Comparison of ENCODE assay signal across 26 cellular contexts in the genomic region with DNA sequence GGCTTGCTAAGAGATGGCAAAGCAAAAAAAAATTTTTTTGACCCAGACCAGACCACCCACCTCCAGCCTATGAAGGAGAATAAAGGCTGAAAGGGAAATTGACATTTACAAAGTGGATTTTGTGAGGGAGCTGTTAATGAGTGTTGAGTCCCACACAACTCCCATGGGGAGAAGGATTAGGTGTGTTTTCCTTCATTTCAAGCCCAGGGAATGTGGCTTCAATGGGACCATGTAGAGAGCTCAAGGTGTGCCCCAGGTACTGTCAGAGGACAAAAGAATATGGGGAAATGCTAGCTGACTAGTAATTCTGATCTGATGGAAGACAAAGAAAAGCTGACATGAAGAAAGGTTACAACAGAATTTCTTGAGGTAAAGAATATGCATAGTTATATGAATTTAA. TPM values are rescaled to one million over a fixed set of nuclear protein-coding genes. Genes with fewer than 3 reads are reported as not detected.
"Had no signal": no experiment of that assay in that cellular context is flagged by ENCODE, and none has a peak within 500 bp of the region (broad histone marks: within the 10 kb centered on the region; RNA-seq: fewer than 3 reads in every experiment).

No MANE protein-coding gene starts in this region.

- ATAC-seq: activated CD8-positive, alpha-beta memory T cell treated with anti-CD3 and anti-CD28 coated beads, Interleukin-2, amount 10 ng/mL, durations not matched to agents 7 days and 5 days; body of pancreas; T-helper 17 cell had no signal

- H3K4me3 Mint-ChIP-seq: activated B cell treated with CpG ODN at 0.5 μM for 24 hours; activated CD4-positive, alpha-beta T cell treated with anti-CD3 and anti-CD28 coated beads, Interleukin-2, amount 10 ng/mL, durations not matched to agents 24 days and 14 days; activated CD8-positive, alpha-beta memory T cell treated with anti-CD3 and anti-CD28 coated beads, Interleukin-2, amount 10 ng/mL, durations not matched to agents 7 days and 5 days; activated naive CD4-positive, alpha-beta T cell treated with anti-CD3 and anti-CD28 coated beads, Interleukin-2, amount 50 U/mL, for 24 hours; activated T-cell treated with anti-CD3 and anti-CD28 coated beads, Interleukin-2, amount 50 U/mL, for 24 hours; activated T-helper 1 cell treated with anti-CD3 and anti-CD28 coated beads, Interleukin-12 subunit alpha, Interleukin-12 subunit beta, Interleukin-2, Interleukin-4 antibody, amounts not matched to agents 30 ng/mL and 10 ng/mL and 1 ng/mL, durations not matched to agents 14 hours and 24 hours and 36 hours; T-helper 17 cell had no signal

- H3K4me1 Mint-ChIP-seq: activated CD4-positive, alpha-beta T cell treated with anti-CD3 and anti-CD28 coated beads, Interleukin-2, amount 10 ng/mL, durations not matched to agents 24 days and 14 days; activated CD8-positive, alpha-beta memory T cell treated with anti-CD3 and anti-CD28 coated beads, Interleukin-2, amount 10 ng/mL, durations not matched to agents 7 days and 5 days; activated naive CD4-positive, alpha-beta T cell treated with anti-CD3 and anti-CD28 coated beads, Interleukin-2, amount 50 U/mL, for 24 hours; T-helper 17 cell had no signal

- H3K36me3 Mint-ChIP-seq: activated CD8-positive, alpha-beta memory T cell treated with anti-CD3 and anti-CD28 coated beads, Interleukin-2, amount 10 ng/mL, durations not matched to agents 7 days and 5 days; activated naive CD4-positive, alpha-beta T cell treated with anti-CD3 and anti-CD28 coated beads, Interleukin-2, amount 50 U/mL, for 24 hours had no signal

- DNase-seq: activated B cell treated with CpG ODN at 0.5 μM for 24 hours; activated CD4-positive, alpha-beta T cell treated with anti-CD3 and anti-CD28 coated beads for 1 hour; activated CD4-positive, alpha-beta T cell treated with anti-CD3 and anti-CD28 coated beads, Interleukin-2, amount 10 ng/mL, durations not matched to agents 24 days and 14 days; activated CD4-positive, alpha-beta T cell treated with anti-CD3 and anti-CD28 coated beads, Interleukin-2, amount 50 U/mL, for 48 hours; activated CD8-positive, alpha-beta memory T cell treated with anti-CD3 and anti-CD28 coated beads, Interleukin-2, amount 10 ng/mL, durations not matched to agents 7 days and 5 days; activated effector memory CD4-positive, alpha-beta T cell treated with Interleukin-2 at 50 U/mL for 16 hours; activated naive CD4-positive, alpha-beta T cell; activated T-cell treated with anti-CD3 and anti-CD28 coated beads, Interleukin-2, amount 50 U/mL, for 24 hours; aorta; body of pancreas; central memory CD4-positive, alpha-beta T cell; MG63; NCI-H1105; NCI-H1436 treated with DMSO at 0.1 percent for 48 hours; NCI-H187 treated with DMSO at 0.1 percent for 48 hours; NCI-H2081 treated with DMSO at 0.1 percent for 48 hours; NCI-H446; NCI-H524; NCI-H748 treated with DMSO at 0.1 percent for 48 hours; Peyer's patch; Right ventricle myocardium superior; SJCRH30; T-helper 17 cell; T-helper 9 cell had no signal

- H3K27ac Mint-ChIP-seq: activated B cell treated with CpG ODN at 0.5 μM for 24 hours; activated CD4-positive, alpha-beta T cell treated with anti-CD3 and anti-CD28 coated beads, Interleukin-2, amount 10 ng/mL, durations not matched to agents 24 days and 14 days; activated CD8-positive, alpha-beta memory T cell treated with anti-CD3 and anti-CD28 coated beads, Interleukin-2, amount 10 ng/mL, durations not matched to agents 7 days and 5 days; activated naive CD4-positive, alpha-beta T cell treated with anti-CD3 and anti-CD28 coated beads, Interleukin-2, amount 50 U/mL, for 24 hours; activated T-cell treated with anti-CD3 and anti-CD28 coated beads, Interleukin-2, amount 50 U/mL, for 24 hours; activated T-helper 1 cell treated with anti-CD3 and anti-CD28 coated beads, Interleukin-12 subunit alpha, Interleukin-12 subunit beta, Interleukin-2, Interleukin-4 antibody, amounts not matched to agents 30 ng/mL and 10 ng/mL and 1 ng/mL, durations not matched to agents 14 hours and 24 hours and 36 hours; T-helper 17 cell had no signal

- H3K9me3 Mint-ChIP-seq: activated B cell treated with CpG ODN at 0.5 μM for 24 hours; activated CD4-positive, alpha-beta T cell treated with anti-CD3 and anti-CD28 coated beads, Interleukin-2, amount 10 ng/mL, durations not matched to agents 24 days and 14 days; activated naive CD4-positive, alpha-beta T cell treated with anti-CD3 and anti-CD28 coated beads, Interleukin-2, amount 50 U/mL, for 24 hours; activated T-cell treated with anti-CD3 and anti-CD28 coated beads, Interleukin-2, amount 50 U/mL, for 24 hours; activated T-helper 1 cell treated with anti-CD3 and anti-CD28 coated beads, Interleukin-12 subunit alpha, Interleukin-12 subunit beta, Interleukin-2, Interleukin-4 antibody, amounts not matched to agents 30 ng/mL and 10 ng/mL and 1 ng/mL, durations not matched to agents 14 hours and 24 hours and 36 hours had no signal

RNA-seq across cellular contexts. Expression of a gene that starts 48.8 kb away (rescaled TPM):
- total RNA-seq: activated B cell treated with CpG ODN at 0.5 μM for 24 hours, T-helper 17 cell had no signal
